In genomic region chr19:37691881-37692504, GRCh38 we compare ENCODE assay signal across 1 cellular context.
TF ChIP-seq lines count a peak whose summit lies in the region.

No MANE protein-coding gene starts in this region.

TF ChIP-seq in HepG2, 621 proteins besides CTCF, POLR2A, EP300 and RAD21 (continued from another document and continues in another):
- TF ChIP-seq ZNF646 (CRISPR knock-in tag; IDR thresholded peaks at IDR 0.05) (no peak), LRRFIP1 (CRISPR knock-in tag; conservative IDR thresholded peaks at IDR 0.05) (no peak), DRAP1 (CRISPR knock-in tag; IDR thresholded peaks at IDR 0.05) (peak; percentile 82), ZNF225 (CRISPR knock-in tag; IDR thresholded peaks at IDR 0.05) (peak; percentile 82), FIP1L1 (IDR thresholded peaks at IDR 0.05; ENCODE audit: borderline replicate concordance, insufficient read depth, low read depth, low read length) (no peak), ZNF839 (CRISPR knock-in tag; IDR thresholded peaks at IDR 0.05; ENCODE audit: borderline replicate concordance) (0 out of 2 replicates have a peak, but pooled peaks have one; percentile 66), ASH2L (IDR thresholded peaks at IDR 0.05; ENCODE audit: insufficient read length, low read depth, low read length) (peak; percentile 85), YY1 (IDR thresholded peaks at IDR 0.05; ENCODE audit: insufficient read depth, insufficient replicate concordance, low read depth, low read length) (peak; percentile 76), ZBTB4 (CRISPR knock-in tag; IDR thresholded peaks at IDR 0.05; ENCODE audit: borderline replicate concordance) (no peak), HCFC1 (IDR thresholded peaks at IDR 0.05; ENCODE audit: low read depth, low read length) (peak; percentile 68; the same call in 1 of the 2 replicates), KAT7 (CRISPR knock-in tag; IDR thresholded peaks at IDR 0.05; ENCODE audit: borderline replicate concordance) (peak; percentile 75), ARNT2 (CRISPR knock-in tag; IDR thresholded peaks at IDR 0.05; ENCODE audit: low read depth) (no peak; the same call in 1 of the 2 replicates), ZNF781 (CRISPR knock-in tag; IDR thresholded peaks at IDR 0.05; ENCODE audit: borderline replicate concordance, not compliant biosample characterization) (no peak), SKI (IDR thresholded peaks at IDR 0.05; ENCODE audit: partially characterized antibody) (no peak), ZBTB3 (CRISPR knock-in tag; IDR thresholded peaks at IDR 0.05; ENCODE audit: borderline replicate concordance, low read depth) (no peak), ZMAT3 (CRISPR knock-in tag; conservative IDR thresholded peaks at IDR 0.05) (peak; percentile 68), YEATS4 (CRISPR knock-in tag; IDR thresholded peaks at IDR 0.05; ENCODE audit: borderline replicate concordance) (peak; percentile 86), GTF2F1 (IDR thresholded peaks at IDR 0.05; ENCODE audit: low read length) (no peak), MXI1 (IDR thresholded peaks at IDR 0.05; ENCODE audit: borderline replicate concordance, low read depth, low read length) (peak; percentile 15; the same call in 1 of the 3 replicates), ZSCAN25 (CRISPR knock-in tag; IDR thresholded peaks at IDR 0.05) (peak; percentile 41; the same call in 1 of the 2 replicates), MTA1 (CRISPR knock-in tag; IDR thresholded peaks at IDR 0.05; ENCODE audit: borderline replicate concordance) (peak; percentile 45; the same call in 1 of the 2 replicates), SAP130 (CRISPR knock-in tag; IDR thresholded peaks at IDR 0.05; ENCODE audit: low read depth) (peak; percentile 89), KLF12 (CRISPR knock-in tag; IDR thresholded peaks at IDR 0.05; ENCODE audit: borderline replicate concordance) (no peak), HOXD1 (CRISPR knock-in tag; IDR thresholded peaks at IDR 0.05) (no peak), ZNF788 (CRISPR knock-in tag; IDR thresholded peaks at IDR 0.05; ENCODE audit: borderline replicate concordance) (peak; percentile 83; the same call in 1 of the 2 replicates), ZNF292 (CRISPR knock-in tag; IDR thresholded peaks at IDR 0.05; ENCODE audit: borderline replicate concordance, low read depth) (peak; percentile 97; the same call in 1 of the 2 replicates), ZNF10 (CRISPR knock-in tag; IDR thresholded peaks at IDR 0.05; ENCODE audit: borderline replicate concordance, low read depth) (no peak), MBD4 (IDR thresholded peaks at IDR 0.05; ENCODE audit: borderline replicate concordance, low read length) (no peak), ZNF768 (CRISPR knock-in tag; IDR thresholded peaks at IDR 0.05) (peak; percentile 46), ZNF326 (CRISPR knock-in tag; IDR thresholded peaks at IDR 0.05; ENCODE audit: borderline replicate concordance) (no peak), CBX5 (CRISPR knock-in tag; IDR thresholded peaks at IDR 0.05; ENCODE audit: borderline replicate concordance) (peak; percentile 53; the same call in 1 of the 2 replicates), HOXA7 (CRISPR knock-in tag; IDR thresholded peaks at IDR 0.05) (no peak), ZNF101 (CRISPR knock-in tag; IDR thresholded peaks at IDR 0.05; ENCODE audit: borderline replicate concordance, low read depth) (no peak), ELK4 (CRISPR knock-in tag; IDR thresholded peaks at IDR 0.05; ENCODE audit: borderline replicate concordance) (no peak), ETS1 (CRISPR knock-in tag; IDR thresholded peaks at IDR 0.05) (no peak), ZSCAN20 (CRISPR knock-in tag; IDR thresholded peaks at IDR 0.05; ENCODE audit: borderline replicate concordance) (0 out of 2 replicates have a peak, but pooled peaks have one; percentile 14), USF2 (IDR thresholded peaks at IDR 0.05; ENCODE audit: low read depth, low read length) (no peak), USF2 (CRISPR knock-in tag; IDR thresholded peaks at IDR 0.05; ENCODE audit: borderline replicate concordance) (no peak), ZNF264 (CRISPR knock-in tag; IDR thresholded peaks at IDR 0.05) (peak; percentile 64; the same call in 1 of the 2 replicates), HOXA3 (CRISPR knock-in tag; IDR thresholded peaks at IDR 0.05) (peak; percentile 91), XBP1 (CRISPR knock-in tag; IDR thresholded peaks at IDR 0.05) (no peak), ZBTB34 (CRISPR knock-in tag; IDR thresholded peaks at IDR 0.05) (no peak), ARID2 (CRISPR knock-in tag; IDR thresholded peaks at IDR 0.05; ENCODE audit: borderline replicate concordance) (no peak), ZNF549 (CRISPR knock-in tag; IDR thresholded peaks at IDR 0.05) (no peak), ERF (CRISPR knock-in tag; IDR thresholded peaks at IDR 0.05) (peak; percentile 54; the same call in 1 of the 2 replicates)
